17 cellular contexts compared by ENCODE assay signal in genomic region chr2:72979896-72980295, GRCh38.
DNase-seq lines count a peak whose midpoint lies in the region; ATAC-seq and TF ChIP-seq lines count a peak whose summit lies in the region.
"Had no signal": no experiment of that assay in that cellular context is flagged by ENCODE, and none has a peak within 500 bp of the region (broad histone marks: within the 10 kb centered on the region; RNA-seq: fewer than 3 reads in every experiment).

No MANE protein-coding gene starts in this region.

- no peaks in the 10 kb centered on the region for H4K20me1 ChIP-seq in HCT116 (ENCODE audit: insufficient read depth)
- no peaks in the 10 kb centered on the region for H4K20me1 ChIP-seq in OCI-LY3 (ENCODE audit: insufficient read depth, low read length)

- TF ChIP-seq POLR2A in HCT116 (IDR thresholded peaks at IDR 0.05; ENCODE audit: borderline replicate concordance, extremely low read depth, insufficient read depth, insufficient read length): no peak
- no peak for TF ChIP-seq POLR2A in prostate gland (IDR thresholded peaks at IDR 0.05)

- RAD21 ChIA-PET in HCT116 (lab: Charles Lee; ENCODE audit: low non-redundant PET in 1 of 2, low total read pairs in 2 of 2, uncharacterized antibody in 2 of 2, unreplicated experiment in 2 of 2): no interaction called here

- peaks cover 31% of the 10 kb centered on the region in 2 experiments for H3K4me1 ChIP-seq in HCT116 (ENCODE audit: control insufficient read depth in 1 of 2, insufficient read depth in 2 of 2, low read length in 2 of 2)
- peaks cover 13% of the 10 kb centered on the region for H3K4me1 ChIP-seq in OCI-LY3 (ENCODE audit: low read length)
- no peaks in the 10 kb centered on the region for H3K4me1 ChIP-seq in prostate gland (replicated peaks)

- no peaks in the 10 kb centered on the region for H3K9me2 ChIP-seq in HCT116 (ENCODE audit: insufficient read depth)

- H3K27ac ChIP-seq in HCT116 (ENCODE audit: low read depth, low read length) (no peak overlapping the region), OCI-LY3 (ENCODE audit: low read length) (no peak overlapping the region), prostate gland (no peak overlapping the region)
- H3K27ac ChIP-seq: cardiac muscle cell, right lobe of liver, SJSA1 had no signal

- H3K9me3 Mint-ChIP-seq in stimulated activated naive B cell treated with anti-CD40 and anti-IgM and Interleukin-4, amounts not matched to agents 10 μg/mL and 1 μg/mL and 100 μg/mL, for 72 hours: no peaks in the 10 kb centered on the region
- H3K9me3 Mint-ChIP-seq: activated naive CD4-positive, alpha-beta T cell treated with anti-CD3 and anti-CD28 coated beads, Interleukin-2, amount 50 U/mL, for 72 hours; CD8-positive, alpha-beta T cell; nephron; stimulated activated naive CD8-positive, alpha-beta T cell treated with anti-CD3 and anti-CD28 coated beads, Interleukin-15, Interleukin-2, amounts not matched to agents 100 ng/mL and 50 ng/mL, for 24 hours had no signal

- no peak overlapping the region for H3K4me3 Mint-ChIP-seq in stimulated activated naive B cell treated with anti-CD40 and anti-IgM and Interleukin-4, amounts not matched to agents 10 μg/mL and 1 μg/mL and 100 μg/mL, for 72 hours
- H3K4me3 Mint-ChIP-seq: CD8-positive, alpha-beta T cell; nephron; stimulated activated naive CD8-positive, alpha-beta T cell treated with anti-CD3 and anti-CD28 coated beads, Interleukin-15, Interleukin-2, amounts not matched to agents 100 ng/mL and 50 ng/mL, for 24 hours had no signal

- ATAC-seq in HCT116 (no peak), GM18909 (IDR thresholded peaks at IDR 0.05; ENCODE audit: poor library complexity, unreplicated experiment) (no peak)
- ATAC-seq in stimulated activated naive B cell treated with anti-CD40 and anti-IgM and Interleukin-4, amounts not matched to agents 10 μg/mL and 1 μg/mL and 100 μg/mL, for 72 hours (replicated peaks): peak; percentile 91 to 94
- ATAC-seq: activated naive CD4-positive, alpha-beta T cell treated with anti-CD3 and anti-CD28 coated beads, Interleukin-2, amount 50 U/mL, for 72 hours; CD8-positive, alpha-beta T cell; right lobe of liver had no signal

- DNase-seq in HCT116 (ENCODE audit: low read depth, low spot score) (no peak), germinal center (ENCODE audit: low spot score) (peak; percentile 19), foreskin fibroblast (no peak), prostate gland (ENCODE audit: low spot score) (no peak)
- no peak for DNase-seq in stimulated activated naive B cell treated with anti-CD40 and anti-IgM and Interleukin-4, amounts not matched to agents 10 μg/mL and 1 μg/mL and 100 μg/mL, for 72 hours
- DNase-seq: activated CD4-positive, CD25-positive, alpha-beta regulatory T cell; CD8-positive, alpha-beta T cell; NCI-H146; NCI-H69 had no signal

- no peaks in the 10 kb centered on the region for H3K36me3 ChIP-seq in HCT116 (ENCODE audit: control insufficient read depth in 1 of 2, insufficient read depth in 2 of 2, low read length in 2 of 2)
- H3K36me3 ChIP-seq in OCI-LY3 (replicated peaks; ENCODE audit: low read depth, low read length): no peaks in the 10 kb centered on the region
- no peaks in the 10 kb centered on the region for H3K36me3 ChIP-seq in prostate gland
- H3K36me3 ChIP-seq: cardiac muscle cell, SJSA1 had no signal

- intact Hi-C loops in HCT116 (cut with micrococcal nuclease) (no loop called here), prostate gland (cut with DNase I) (no loop called here)

- H3K79me2 ChIP-seq in HCT116 (ENCODE audit: insufficient read depth, low read length) (no peaks in the 10 kb centered on the region), OCI-LY3 (ENCODE audit: low read length) (no peaks in the 10 kb centered on the region)

- BruUV-seq in HCT116 (replicated peaks; lab: Mats Ljungman, UMichigan): no TSS peak

- H2AFZ ChIP-seq in HCT116 (ENCODE audit: low read depth, low read length, poor library complexity, severe bottlenecking) (no peak overlapping the region), OCI-LY3 (ENCODE audit: low read depth, low read length) (no peak overlapping the region)

- H3K9ac ChIP-seq in HCT116 (ENCODE audit: low read length) (0 out of 2 replicates have a peak overlapping the region, but pooled peaks have one; percentile 26), OCI-LY3 (ENCODE audit: low read length) (no peak overlapping the region)

- H3K9me3 ChIP-seq in HCT116 (ENCODE audit: control insufficient read depth in 1 of 2, insufficient read depth in 1 of 2, low read depth in 1 of 2, low read length in 2 of 2) (no peaks in the 10 kb centered on the region), OCI-LY3 (ENCODE audit: insufficient read depth, low read length) (no peaks in the 10 kb centered on the region), prostate gland (no peaks in the 10 kb centered on the region)
- H3K9me3 ChIP-seq: right lobe of liver, SJSA1 had no signal

- POLR2A ChIA-PET in HCT116 (lab: Charles Lee): no interaction called here

- no peaks in the 10 kb centered on the region for H3K27me3 ChIP-seq in HCT116 (ENCODE audit: insufficient read depth, low read length)
- peaks cover 4% of the 10 kb centered on the region; the same call in 1 of the 2 replicates for H3K27me3 ChIP-seq in OCI-LY3 (ENCODE audit: low read depth, low read length)
- H3K27me3 ChIP-seq in prostate gland (replicated peaks; ENCODE audit: insufficient read depth): no peaks in the 10 kb centered on the region
- H3K27me3 ChIP-seq: right lobe of liver, SJSA1 had no signal

- H3K27ac Mint-ChIP-seq in stimulated activated naive B cell treated with anti-CD40 and anti-IgM and Interleukin-4, amounts not matched to agents 10 μg/mL and 1 μg/mL and 100 μg/mL, for 72 hours: no peak overlapping the region
- H3K27ac Mint-ChIP-seq: activated naive CD4-positive, alpha-beta T cell treated with anti-CD3 and anti-CD28 coated beads, Interleukin-2, amount 50 U/mL, for 72 hours; CD8-positive, alpha-beta T cell; nephron; stimulated activated naive CD8-positive, alpha-beta T cell treated with anti-CD3 and anti-CD28 coated beads, Interleukin-15, Interleukin-2, amounts not matched to agents 100 ng/mL and 50 ng/mL, for 24 hours had no signal

- 72% methylated on average over 3 of the region's 3 CpGs for WGBS in prostate gland

- TF ChIP-seq CTCF in HCT116 (IDR thresholded peaks at IDR 0.05 in 2 of 3, conservative IDR thresholded peaks at IDR 0.05 in 1 of 3; ENCODE audit: borderline replicate concordance in 1 of 3, insufficient read depth in 1 of 3, low read depth in 2 of 3, low read length in 2 of 3) (no peak), OCI-LY3 (IDR thresholded peaks at IDR 0.05; ENCODE audit: low read depth, low read length) (no peak), foreskin fibroblast (IDR thresholded peaks at IDR 0.05; ENCODE audit: low read depth, low read length) (no peak), prostate gland (IDR thresholded peaks at IDR 0.05) (no peak)

- CTCF ChIA-PET in HCT116 (lab: Charles Lee): interaction anchor here (1.0 to 1.5 kb wide), 4 partner anchors 10 to 400 kb away, joined by 3 to 4 read pairs (median 3); no protein-coding TSS in a partner anchor

- H3K4me3 ChIP-seq in HCT116 (replicated peaks in 1 of 2; ENCODE audit: low read depth in 1 of 2, low read length in 2 of 2) (no peak overlapping the region), OCI-LY3 (ENCODE audit: low read length) (no peak overlapping the region), foreskin fibroblast (ENCODE audit: low read depth in 1 of 2, low read length in 2 of 2) (no peak overlapping the region), prostate gland (no peak overlapping the region)
- H3K4me3 ChIP-seq: cardiac muscle cell, right lobe of liver, SJSA1 had no signal

- peaks cover under 1 to 18% of the 10 kb centered on the region in 2 donors for H3K36me3 Mint-ChIP-seq in stimulated activated naive B cell treated with anti-CD40 and anti-IgM and Interleukin-4, amounts not matched to agents 10 μg/mL and 1 μg/mL and 100 μg/mL, for 72 hours
- H3K36me3 Mint-ChIP-seq: activated naive CD4-positive, alpha-beta T cell treated with anti-CD3 and anti-CD28 coated beads, Interleukin-2, amount 50 U/mL, for 72 hours had no signal

- TF ChIP-seq RAD21 in HCT116 (IDR thresholded peaks at IDR 0.05; ENCODE audit: low read depth): no peak

- H3K4me2 ChIP-seq in HCT116 (ENCODE audit: low read length) (peak overlapping the region; percentile 62), OCI-LY3 (ENCODE audit: low read length) (peak overlapping the region; percentile 36)

- no peaks in the 10 kb centered on the region for H3K27me3 Mint-ChIP-seq in stimulated activated naive B cell treated with anti-CD40 and anti-IgM and Interleukin-4, amounts not matched to agents 10 μg/mL and 1 μg/mL and 100 μg/mL, for 72 hours
- H3K27me3 Mint-ChIP-seq: stimulated activated naive CD8-positive, alpha-beta T cell treated with anti-CD3 and anti-CD28 coated beads, Interleukin-15, Interleukin-2, amounts not matched to agents 100 ng/mL and 50 ng/mL, for 24 hours had no signal

- peaks cover 8 to 14% of the 10 kb centered on the region in 2 donors for H3K4me1 Mint-ChIP-seq in stimulated activated naive B cell treated with anti-CD40 and anti-IgM and Interleukin-4, amounts not matched to agents 10 μg/mL and 1 μg/mL and 100 μg/mL, for 72 hours

TF ChIP-seq in HCT116, 20 proteins besides CTCF, POLR2A, EP300 and RAD21 (continues in another document):
- TF ChIP-seq ELF1 (IDR thresholded peaks at IDR 0.05; ENCODE audit: borderline replicate concordance, low read depth) (no peak), CBX3 (IDR thresholded peaks at IDR 0.05; ENCODE audit: low read depth) (no peak), FOSL1 (IDR thresholded peaks at IDR 0.05; ENCODE audit: low read depth) (no peak), YY1 (IDR thresholded peaks at IDR 0.05; ENCODE audit: extremely low read depth, insufficient replicate concordance, low read depth, low read length) (no peak), MAX (IDR thresholded peaks at IDR 0.05) (no peak)

Comparison
In these comparisons a context has a peak if more than half of its experiments do, and no peak if none do; other contexts are left out.
1. ATAC-seq: peak in stimulated activated naive B cell treated with anti-CD40 and anti-IgM and Interleukin-4, amounts not matched to agents 10 μg/mL and 1 μg/mL and 100 μg/mL, for 72 hours (2 of 2); none in HCT116 (single experiment) and GM18909 (single experiment).